ENCODE assay signal across 23 cellular contexts in genomic region chr2:219823566-219823965, GRCh38.
"Had no signal": no experiment of that assay in that cellular context is flagged by ENCODE, and none has a peak within 500 bp of the region (broad histone marks: within the 10 kb centered on the region; RNA-seq: fewer than 3 reads in every experiment).

No MANE protein-coding gene starts in this region.

- H3K9me3 ChIP-seq: colonic mucosa, esophagus squamous epithelium, gastrocnemius medialis, lower lobe of right lung, mucosa of descending colon had no signal

- H3K4me1 Mint-ChIP-seq: endodermal cell had no signal

- H3K4me3 Mint-ChIP-seq: dendritic cell treated with granulocyte-macrophage colony-stimulating factor and Interleukin-4, amounts not matched to agents 40 ng/mL and 50 ng/mL, for 4 days; effector memory CD8-positive, alpha-beta T cell; endodermal cell; mesothelial cell of epicardium had no signal

- ATAC-seq: effector memory CD8-positive, alpha-beta T cell; esophagus mucosa; gastrocnemius medialis; heart right ventricle; left cardiac atrium; left lung; left ventricle myocardium superior; lower lobe of right lung; mucosa of descending colon had no signal

- H3K27me3 Mint-ChIP-seq: dendritic cell treated with granulocyte-macrophage colony-stimulating factor and Interleukin-4, amounts not matched to agents 40 ng/mL and 50 ng/mL, for 4 days had no signal

- DNase-seq: colonic mucosa; cortex of kidney; effector CD8-positive, alpha-beta T cell; effector memory CD8-positive, alpha-beta T cell; endodermal cell; erythroblast; esophagus squamous epithelium; foreskin fibroblast; foreskin melanocyte; gastrocnemius medialis; glutamatergic neuron; head of caudate nucleus; heart right ventricle; hippocampal formation; left cardiac atrium; left lung; left ventricle myocardium superior; lower lobe of right lung; mesenchymal stem cell; mucosa of descending colon had no signal

- H3K36me3 Mint-ChIP-seq: mesothelial cell of epicardium had no signal

- H3K27ac Mint-ChIP-seq: dendritic cell treated with granulocyte-macrophage colony-stimulating factor and Interleukin-4, amounts not matched to agents 40 ng/mL and 50 ng/mL, for 4 days; effector memory CD8-positive, alpha-beta T cell; endodermal cell; mesothelial cell of epicardium had no signal
